Comparison of ENCODE assay signal across 8 cellular contexts in genomic region chr15:74099963-74100733, GRCh38. TPM values are rescaled to one million over a fixed set of nuclear protein-coding genes. Genes with fewer than 3 reads are reported as not detected.
A peak's percentile ranks its signal among the peaks of the same experiment; 100 is the strongest.
DNase-seq lines count a peak whose midpoint lies in the region; ATAC-seq, FAIRE-seq and TF ChIP-seq lines count a peak whose summit lies in the region.
"Not testable (repeated sequence)": the region's sequence is repeated elsewhere in the genome, so short reads cannot be mapped to it uniquely, and the experiment has no call there.

No MANE protein-coding gene starts in this region.

- not testable (repeated sequence) for H3K36me3 Mint-ChIP-seq in activated T-helper 17 cell treated with anti-CD3 and anti-CD28 coated beads, Interleukin-2, amount 50 U/mL, for 72 hours (ENCODE audit: low read depth)

- peak overlapping the region in 1 of 2 donors; percentile 8 for H3K27ac ChIP-seq in esophagus (ENCODE audit: low read depth in 2 of 2, low read length in 1 of 2)
- H3K27ac ChIP-seq in uterus: peak overlapping the region; percentile 53 to 56

- peak overlapping the region; percentile 93 for H3K27ac Mint-ChIP-seq in activated T-helper 17 cell treated with anti-CD3 and anti-CD28 coated beads, Interleukin-2, amount 50 U/mL, for 72 hours

- H3K4me3 Mint-ChIP-seq in activated T-helper 17 cell treated with anti-CD3 and anti-CD28 coated beads, Interleukin-2, amount 50 U/mL, for 72 hours: peak overlapping the region; percentile 80

- H3K4me1 Mint-ChIP-seq in activated T-helper 17 cell treated with anti-CD3 and anti-CD28 coated beads, Interleukin-2, amount 50 U/mL, for 72 hours: not testable (repeated sequence)

- TF ChIP-seq POLR2A in lower leg skin (IDR thresholded peaks at IDR 0.05): not testable (repeated sequence)
- peak in 1 of 2 donors; percentile 15 for TF ChIP-seq POLR2A in uterus (IDR thresholded peaks at IDR 0.05)

- not testable (repeated sequence) for FAIRE-seq in RCC 7860 (lab: Jason Lieb, UNC)

- not testable (repeated sequence) for H3K4me1 ChIP-seq in esophagus (ENCODE audit: control insufficient read depth in 2 of 2, insufficient read depth in 2 of 2, low read length in 1 of 2); uterus

- not testable (repeated sequence) for H3K27me3 Mint-ChIP-seq in activated T-helper 17 cell treated with anti-CD3 and anti-CD28 coated beads, Interleukin-2, amount 50 U/mL, for 72 hours

- H3K9me3 Mint-ChIP-seq in activated T-helper 17 cell treated with anti-CD3 and anti-CD28 coated beads, Interleukin-2, amount 50 U/mL, for 72 hours: not testable (repeated sequence)

- DNase-seq in RCC 7860 (ENCODE audit: low spot score) (peak; percentile 62), lower leg skin (ENCODE audit: low spot score in 2 of 2) (peak; percentile 87 to 98), smooth muscle cell of the brain vasculature (ENCODE audit: low read depth, low spot score) (peak; percentile 58), uterus (peak; percentile 91 to 93)

- H3K27me3 ChIP-seq in esophagus (ENCODE audit: control insufficient read depth in 1 of 2, insufficient read depth in 2 of 2, low read length in 2 of 2); uterus: not testable (repeated sequence)

- TF ChIP-seq CTCF in lower leg skin (IDR thresholded peaks at IDR 0.05): not testable (repeated sequence)
- TF ChIP-seq CTCF in uterus (IDR thresholded peaks at IDR 0.05): peak in 2 of 4 experiments; percentile 9 to 29

- ATAC-seq in GM18511 (IDR thresholded peaks at IDR 0.05; ENCODE audit: unreplicated experiment): peak; percentile 79
- peak; percentile 67 for ATAC-seq in HG02938 (IDR thresholded peaks at IDR 0.05; ENCODE audit: unreplicated experiment)
- ATAC-seq in activated T-helper 17 cell treated with anti-CD3 and anti-CD28 coated beads, Interleukin-2, amount 50 U/mL, for 72 hours (replicated peaks): peak; percentile 94

- not testable (repeated sequence) for H3K9me3 ChIP-seq in esophagus (ENCODE audit: control insufficient read depth in 2 of 2, insufficient read depth in 1 of 2, low read depth in 1 of 2, low read length in 1 of 2); uterus

- intact Hi-C loops in lower leg skin (cut with DNase I; ENCODE audit: low total_unique reads); uterus (cut with DNase I; ENCODE audit: low total_unique reads): not testable (repeated sequence)

- not testable (repeated sequence) for H3K36me3 ChIP-seq in esophagus (ENCODE audit: control insufficient read depth in 2 of 2, insufficient read depth in 2 of 2, low read length in 1 of 2); uterus

- WGBS in esophagus, 2 donors: 4 to 5% methylated on average over 22 to 36 of the region's 45 CpGs
- 0 to 4% methylated on average over 24 to 35 of the region's 45 CpGs for WGBS in lower leg skin, 2 donors

- H3K4me3 ChIP-seq in esophagus (ENCODE audit: low read depth in 1 of 2, low read length in 2 of 2) (peak overlapping the region; percentile 31 to 32), uterus (peak overlapping the region; percentile 30 to 47)
- not testable (repeated sequence) for H3K4me3 ChIP-seq in lower leg skin (ENCODE audit: low read depth, poor library complexity, severe bottlenecking)

RNA-seq across cellular contexts. Expression of gene GOLGA6A, which starts 17.8 kb away (rescaled TPM):
- under 1 TPM in 1 of 2 donors, not detected in 1; 0.11 TPM for total RNA-seq in activated T-helper 17 cell treated with anti-CD3 and anti-CD28 coated beads, Interleukin-2, amount 50 U/mL, for 72 hours
- under 1 TPM; 0.02 TPM for polyA plus RNA-seq in esophagus
- 1 to 10 TPM in 1 of 4 donors, under 1 TPM in 1, not detected in 2; 0.23 to 2.2 TPM for total RNA-seq in lower leg skin
- under 1 TPM in 1 of 4 donors, not detected in 3; 0.58 TPM for total RNA-seq in uterus

RNA-seq across cellular contexts. Expression of gene ISLR2, which starts 30.2 kb away (rescaled TPM):
- not detected for total RNA-seq in activated T-helper 17 cell treated with anti-CD3 and anti-CD28 coated beads, Interleukin-2, amount 50 U/mL, for 72 hours
- under 1 TPM; 0.10 to 0.12 TPM for polyA plus RNA-seq in esophagus
- total RNA-seq in lower leg skin: under 1 TPM in 3 of 4 donors, not detected in 1; 0.17 to 0.91 (median 0.39) TPM
- 10 to 100 TPM in 1 of 4 donors, 1 to 10 TPM in 1, under 1 TPM in 1, not detected in 1; 0.77 to 11.8 (median 5.1) TPM for total RNA-seq in uterus
